8 cellular contexts compared by ENCODE assay signal in the genomic region with DNA sequence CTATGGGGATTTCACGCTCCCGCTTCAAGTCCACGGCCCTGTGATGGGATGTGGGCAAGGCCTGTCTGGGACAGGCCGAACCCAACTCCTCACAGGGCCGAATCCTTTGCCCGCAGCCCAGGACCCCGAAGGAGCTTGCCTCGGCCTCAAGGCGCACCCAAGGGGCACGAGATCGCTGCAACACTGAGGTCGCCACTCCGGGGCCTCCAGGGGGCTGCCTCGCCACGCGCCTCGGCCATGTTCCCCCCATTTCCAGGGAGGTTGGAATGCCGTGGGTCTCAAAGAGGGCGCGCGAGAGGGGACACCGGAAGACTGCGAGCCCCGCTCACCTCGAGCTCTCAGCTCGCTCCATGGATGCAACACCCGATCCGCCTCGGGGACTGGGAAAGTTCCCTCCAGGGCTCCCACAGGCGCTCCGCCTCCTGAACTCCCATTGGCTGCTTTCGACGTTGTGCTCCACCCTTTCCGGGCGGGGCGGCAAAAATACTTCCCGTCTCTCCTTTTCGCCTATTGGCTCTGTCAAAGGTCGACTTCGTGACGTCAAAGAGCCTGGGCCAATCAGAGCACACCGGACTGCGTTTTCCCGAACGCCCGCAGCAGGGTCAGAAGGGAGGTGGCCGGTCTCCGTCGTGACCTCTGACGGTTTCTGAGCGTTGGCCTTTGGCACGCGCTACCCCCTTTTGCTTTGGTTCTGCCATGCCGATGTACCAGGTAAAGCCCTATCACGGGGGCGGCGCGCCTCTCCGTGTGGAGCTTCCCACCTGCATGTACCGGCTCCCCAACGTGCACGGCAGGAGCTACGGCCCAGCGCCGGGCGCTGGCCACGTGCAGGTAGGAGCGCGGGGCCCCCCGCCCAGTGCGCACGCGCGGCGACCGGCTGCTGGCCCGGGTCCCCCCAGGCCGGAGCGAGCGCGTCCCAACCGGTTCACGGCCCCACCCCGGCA. TPM values are rescaled to one million over a fixed set of nuclear protein-coding genes. Genes with fewer than 3 reads are reported as not detected.
DNase-seq lines count a peak whose midpoint lies in the region; ATAC-seq and TF ChIP-seq lines count a peak whose summit lies in the region.

TSS of gene AIMP2 (plus strand) at position 605 of the 944 bp plus-strand sequence. CDS start at position 697, 92 bp downstream.
TSS of gene PMS2 (minus strand) at position 382 of the 944 bp plus-strand sequence. CDS start at position 352, 30 bp downstream.

- in situ Hi-C loops in GM18951 (cut with MboI; ENCODE audit: low sequenced_read_pairs, unreplicated experiment): no loop called here

- POLR2A ChIA-PET in activated B cell treated with CpG ODN at 0.5 μM for 24 hours (lab: Charles Lee): interaction anchor here (0.6 to 2.3 kb wide), 9 partner anchors 16 to 474 kb away, joined by 3 to 12 read pairs (median 4); partner anchors contain the start of gene DAGLB

- no peaks in the 10 kb centered on the region for H3K27me3 ChIP-seq in spleen (replicated peaks in 1 of 7)

- H3K36me3 Mint-ChIP-seq in activated B cell treated with CpG ODN at 0.5 μM for 24 hours (ENCODE audit: low read depth): peaks cover 26% of the 10 kb centered on the region
- peaks cover 0 to 4% (median 0%) of the 10 kb centered on the region in 3 donors for H3K36me3 Mint-ChIP-seq in immature natural killer cell

- peak within 1 kb of the TSS; percentile 72 to 91 (median 84) for H3K4me3 ChIP-seq in spleen

- WGBS in spleen, 5 donors: 0 to 1% (median 1%) methylated on average over 61 to 84 of the region's 84 CpGs

- H3K4me1 ChIP-seq in spleen: peaks cover 13 to 56% (median 32%) of the 10 kb centered on the region in 6 donors

- CTCF ChIA-PET in activated B cell treated with CpG ODN at 0.5 μM for 24 hours (lab: Charles Lee): interaction anchor here (1.0 to 1.7 kb wide), 4 partner anchors 11 to 341 kb away, joined by 3 to 9 read pairs (median 5); no protein-coding TSS in a partner anchor

- H3K27ac Mint-ChIP-seq in activated B cell treated with CpG ODN at 0.5 μM for 24 hours: peak within 1 kb of the TSS; percentile 94
- H3K27ac Mint-ChIP-seq in immature natural killer cell: peak within 1 kb of the TSS; percentile 85 to 96 (median 94)

- H3K27me3 Mint-ChIP-seq in activated B cell treated with CpG ODN at 0.5 μM for 24 hours: no peaks in the 10 kb centered on the region
- H3K27me3 Mint-ChIP-seq in immature natural killer cell (ENCODE audit: low read depth in 3 of 3): peaks cover 3 to 7% (median 7%) of the 10 kb centered on the region in 3 donors

- peaks cover 0 to 44% (median under 1%) of the 10 kb centered on the region in 6 donors for H3K36me3 ChIP-seq in spleen

- intact Hi-C loops in activated B cell treated with CpG ODN at 0.5 μM for 24 hours (cut with micrococcal nuclease): loop anchor here (1.0 kb wide), 1 partner anchor 17 kb away; no protein-coding TSS in a partner anchor
- intact Hi-C loops in spleen (cut with DNase I; ENCODE audit: low total_unique reads): no loop called here

- H3K4me1 Mint-ChIP-seq in activated B cell treated with CpG ODN at 0.5 μM for 24 hours: peaks cover 34% of the 10 kb centered on the region
- peaks cover 20 to 37% of the 10 kb centered on the region in 2 donors for H3K4me1 Mint-ChIP-seq in immature natural killer cell

- DNase-seq in AG09319 (ENCODE audit: extremely low read depth, low read depth) (peak; percentile 94), NCI-H345 (lab: John Stamatoyannopoulos, UW) (peak; percentile 99), activated B cell treated with CpG ODN at 0.5 μM for 24 hours (peak; percentile 93), caudate nucleus (lab: John Stamatoyannopoulos, UW) (peak; percentile 77 to 99 (median 97)), immature natural killer cell (peak; percentile 95 to 96 (median 96)), spleen (peak; percentile 97)

- H3K27ac ChIP-seq in caudate nucleus (ENCODE audit: low read depth, low read length) (peak within 1 kb of the TSS; percentile 96), spleen (peak within 1 kb of the TSS; percentile 80 to 96 (median 92))

- TF ChIP-seq CTCF in AG09319 (IDR thresholded peaks at IDR 0.05; ENCODE audit: low read depth, low read length): peak; percentile 18
- TF ChIP-seq CTCF in activated B cell treated with CpG ODN at 0.5 μM for 24 hours (IDR thresholded peaks at IDR 0.05): no peak
- TF ChIP-seq CTCF in spleen (IDR thresholded peaks at IDR 0.05 in 8 of 11, conservative IDR thresholded peaks at IDR 0.05 in 3 of 11): peak in 7 of 11 experiments; percentile 8 to 44 (median 19)

- no peaks in the 10 kb centered on the region for H3K9me3 Mint-ChIP-seq in activated B cell treated with CpG ODN at 0.5 μM for 24 hours
- no peaks in the 10 kb centered on the region for H3K9me3 Mint-ChIP-seq in immature natural killer cell

- no peaks in the 10 kb centered on the region for H3K9me3 ChIP-seq in spleen

- H3K4me3 Mint-ChIP-seq in activated B cell treated with CpG ODN at 0.5 μM for 24 hours (peak within 1 kb of the TSS; percentile 92), immature natural killer cell (peak within 1 kb of the TSS; percentile 92 to 98 (median 94))

- ATAC-seq in HG03196 (IDR thresholded peaks at IDR 0.05; ENCODE audit: unreplicated experiment) (peak; percentile 94), activated B cell treated with CpG ODN at 0.5 μM for 24 hours (ENCODE audit: low read depth) (peak; percentile 88)

- TF ChIP-seq POLR2A in GM18951 (IDR thresholded peaks at IDR 0.05; ENCODE audit: extremely low read depth, insufficient read depth, insufficient read length) (peak; percentile 91), spleen (IDR thresholded peaks at IDR 0.05) (peak in 1 of 3 donors; percentile 45)

RNA-seq across cellular contexts. Expression of gene AIMP2, which starts in this region (rescaled TPM):
- total RNA-seq in activated B cell treated with CpG ODN at 0.5 μM for 24 hours (37.1 and 37.8 TPM in 2 replicates), spleen (10 to 100 TPM; 14.0 to 26.8 (median 19.2) TPM)
- polyA plus RNA-seq in immature natural killer cell (10 to 100 TPM; 18.8 to 39.3 (median 36.7) TPM), spleen (10 to 100 TPM; 14.9 to 27.3 (median 20.9) TPM)

RNA-seq across cellular contexts. Expression of gene PMS2, which starts in this region (rescaled TPM):
- total RNA-seq in activated B cell treated with CpG ODN at 0.5 μM for 24 hours: 16.0 and 25.7 TPM in 2 replicates
- 10 to 100 TPM in 1 of 3 donors, 1 to 10 TPM in 2; 6.6 to 13.8 (median 9.6) TPM for polyA plus RNA-seq in immature natural killer cell
- 10 to 100 TPM; 10.8 to 20.0 (median 15.0) TPM for total RNA-seq in spleen
- polyA plus RNA-seq in spleen: 1 to 10 TPM; 4.7 to 5.6 (median 5.3) TPM

Comparison
In these comparisons a context has a peak if more than half of its experiments do, and no peak if none do; other contexts are left out.
1. Peak in every context shown above with its lines: DNase-seq, ATAC-seq, H3K4me3 ChIP-seq and H3K27ac ChIP-seq.